25 cellular contexts compared by ENCODE assay signal in genomic region chr2:48323146-48323545, GRCh38. TPM values are rescaled to one million over a fixed set of nuclear protein-coding genes. Genes with fewer than 3 reads are reported as not detected.
DNase-seq lines count a peak whose midpoint lies in the region; ATAC-seq and TF ChIP-seq lines count a peak whose summit lies in the region.
"Had no signal": no experiment of that assay in that cellular context is flagged by ENCODE, and none has a peak within 500 bp of the region (broad histone marks: within the 10 kb centered on the region; RNA-seq: fewer than 3 reads in every experiment).

No MANE protein-coding gene starts in this region.

- H3K9me3 ChIP-seq in CD4-positive, alpha-beta T cell (ENCODE audit: control insufficient read depth, low read length): no peaks in the 10 kb centered on the region
- H3K9me3 ChIP-seq in iPS-20b (ENCODE audit: insufficient read depth, low read depth, low read length): no peaks in the 10 kb centered on the region
- H3K9me3 ChIP-seq: esophagus squamous epithelium, gastrocnemius medialis, SJCRH30, thyroid gland had no signal

- H3K9ac ChIP-seq in iPS-20b (ENCODE audit: low read depth, low read length): no peak overlapping the region

- H3F3A ChIP-seq in GM23338 (replicated peaks; ENCODE audit: low read depth): no peaks in the 10 kb centered on the region

- H3K4me1 ChIP-seq in GM23338 (ENCODE audit: insufficient read depth): peaks cover 57% of the 10 kb centered on the region
- H3K4me1 ChIP-seq in iPS-20b (ENCODE audit: insufficient read depth, low read length): peaks cover 19% of the 10 kb centered on the region
- H3K4me1 ChIP-seq: SJCRH30 had no signal

- CTCF ChIA-PET in CD4-positive, alpha-beta T cell (lab: Charles Lee): no interaction called here
- CTCF ChIA-PET in WTC11 (lab: Charles Lee): no interaction called here

- DNase-seq in CD4-positive, alpha-beta T cell: no peak
- peak; percentile 39 for DNase-seq in GM23338 (ENCODE audit: low spot score)
- no peak for DNase-seq in WTC11 (ENCODE audit: low spot score)
- DNase-seq in anterior cingulate cortex (lab: John Stamatoyannopoulos, UW): no peak
- DNase-seq in AG20443 (ENCODE audit: low spot score): no peak
- DNase-seq: activated CD8-positive, alpha-beta memory T cell treated with anti-CD3 and anti-CD28 coated beads for 24 hours; brain microvascular endothelial cell; endodermal cell; esophagus squamous epithelium; gastrocnemius medialis; kidney glomerular epithelial cell; NCI-H1105 treated with DMSO at 0.1 percent for 48 hours; NCI-H2081; NCI-H510A; occipital lobe; SJCRH30; small intestine; stimulated activated CD4-positive, alpha-beta T cell treated with anti-CD3 and anti-CD28 coated beads, Interleukin-2, amount 100 ng/mL, for 24 hours; thyroid gland; WERI-Rb-1 had no signal

- H4K20me1 ChIP-seq in GM23338 (replicated peaks; ENCODE audit: insufficient read depth): peaks cover 5% of the 10 kb centered on the region; the same call in 1 of the 2 replicates

- peak overlapping the region; percentile 8 for H3K4me3 Mint-ChIP-seq in CD4-positive, alpha-beta T cell
- H3K4me3 Mint-ChIP-seq in GM23338: peak overlapping the region; percentile 37
- H3K4me3 Mint-ChIP-seq in WTC11: peak overlapping the region; percentile 27
- H3K4me3 Mint-ChIP-seq: endodermal cell; stimulated activated memory B cell treated with anti-CD40 and anti-IgM and Interleukin-4, amounts not matched to agents 10 μg/mL and 1 μg/mL and 100 μg/mL, for 72 hours had no signal

- POLR2A ChIA-PET in CD4-positive, alpha-beta T cell (lab: Charles Lee): no interaction called here
- POLR2A ChIA-PET in WTC11 (lab: Charles Lee): no interaction called here

- H3K9me3 Mint-ChIP-seq in CD4-positive, alpha-beta T cell: no peaks in the 10 kb centered on the region
- H3K9me3 Mint-ChIP-seq in GM23338 (no peaks in the 10 kb centered on the region), WTC11 (no peaks in the 10 kb centered on the region)
- H3K9me3 Mint-ChIP-seq: endodermal cell had no signal

- no peak overlapping the region for H3K27ac ChIP-seq in CD4-positive, alpha-beta T cell (ENCODE audit: low read depth, low read length)
- H3K27ac ChIP-seq in GM23338 (ENCODE audit: low read depth) (peak overlapping the region; percentile 69), iPS-20b (ENCODE audit: low read length) (no peak overlapping the region)
- H3K27ac ChIP-seq: brain microvascular endothelial cell, esophagus squamous epithelium, gastrocnemius medialis, SJCRH30, thyroid gland, WERI-Rb-1 had no signal

- H3K36me3 ChIP-seq in GM23338 (ENCODE audit: insufficient read depth) (no peaks in the 10 kb centered on the region), iPS-20b (ENCODE audit: insufficient read depth, low read depth, low read length) (no peaks in the 10 kb centered on the region)
- H3K36me3 ChIP-seq: brain microvascular endothelial cell, esophagus squamous epithelium, gastrocnemius medialis, thyroid gland, WERI-Rb-1 had no signal

- H3K36me3 Mint-ChIP-seq in CD4-positive, alpha-beta T cell (ENCODE audit: low read depth): peaks cover 6% of the 10 kb centered on the region
- H3K36me3 Mint-ChIP-seq in GM23338 (ENCODE audit: low read depth) (0 out of 3 replicates have a peak, but pooled peaks cover 6% of the 10 kb centered on the region), WTC11 (no peaks in the 10 kb centered on the region)

- intact Hi-C loops in CD4-positive, alpha-beta T cell (cut with DNase I, micrococcal nuclease): no loop called here

- no peak overlapping the region for H3K27ac Mint-ChIP-seq in CD4-positive, alpha-beta T cell
- peak overlapping the region; percentile 49 for H3K27ac Mint-ChIP-seq in GM23338
- H3K27ac Mint-ChIP-seq in WTC11: peak overlapping the region; percentile 73
- H3K27ac Mint-ChIP-seq: endodermal cell had no signal

- TF ChIP-seq CTCF in CD4-positive, alpha-beta T cell (IDR thresholded peaks at IDR 0.05): no peak
- TF ChIP-seq CTCF in GM23338 (conservative IDR thresholded peaks at IDR 0.05; ENCODE audit: low read depth in 2 of 2) (no peak), WTC11 (IDR thresholded peaks at IDR 0.05) (no peak)

- no peak overlapping the region for H2AFZ ChIP-seq in GM23338

- peak overlapping the region; percentile 21; the same call in 1 of the 2 replicates for H3K4me3 ChIP-seq in GM23338
- H3K4me3 ChIP-seq in iPS-20b (ENCODE audit: low read length): peak overlapping the region; percentile 4; the same call in 1 of the 2 replicates
- H3K4me3 ChIP-seq: esophagus squamous epithelium, gastrocnemius medialis, lung, SJCRH30, thyroid gland had no signal

- no peak for ATAC-seq in CD4-positive, alpha-beta T cell (ENCODE audit: poor library complexity)
- no peak; the same call in 2 of the 3 replicates for ATAC-seq in GM23338
- no peak for ATAC-seq in WTC11
- ATAC-seq in HG02840 (IDR thresholded peaks at IDR 0.05; ENCODE audit: low FRiP score, unreplicated experiment): no peak
- ATAC-seq: gastrocnemius medialis; HCT116; stimulated activated memory B cell treated with anti-CD40 and anti-IgM and Interleukin-4, amounts not matched to agents 10 μg/mL and 1 μg/mL and 100 μg/mL, for 72 hours had no signal

- no peaks in the 10 kb centered on the region for H3K27me3 Mint-ChIP-seq in CD4-positive, alpha-beta T cell
- H3K27me3 Mint-ChIP-seq in GM23338 (ENCODE audit: insufficient read depth, low read depth, poor library complexity) (no peaks in the 10 kb centered on the region), WTC11 (ENCODE audit: low read depth) (no peaks in the 10 kb centered on the region)
- H3K27me3 Mint-ChIP-seq: stimulated activated memory B cell treated with anti-CD40 and anti-IgM and Interleukin-4, amounts not matched to agents 10 μg/mL and 1 μg/mL and 100 μg/mL, for 72 hours had no signal

- no peaks in the 10 kb centered on the region for H3K9me2 ChIP-seq in GM23338 (ENCODE audit: insufficient read depth)

- H3K79me2 ChIP-seq in GM23338 (replicated peaks; ENCODE audit: insufficient read depth): peaks cover 100% of the 10 kb centered on the region

- H3K4me1 Mint-ChIP-seq in CD4-positive, alpha-beta T cell (ENCODE audit: low read depth): peaks cover 84% of the 10 kb centered on the region
- H3K4me1 Mint-ChIP-seq in GM23338: peaks cover 49% of the 10 kb centered on the region
- H3K4me1 Mint-ChIP-seq in WTC11: peaks cover 57% of the 10 kb centered on the region

- no peaks in the 10 kb centered on the region for H3K27me3 ChIP-seq in CD4-positive, alpha-beta T cell (ENCODE audit: control insufficient read depth, insufficient read depth, low read length)
- no peaks in the 10 kb centered on the region for H3K27me3 ChIP-seq in GM23338 (ENCODE audit: insufficient read depth)
- H3K27me3 ChIP-seq in iPS-20b (ENCODE audit: insufficient read depth, low read length): no peaks in the 10 kb centered on the region
- H3K27me3 ChIP-seq: brain microvascular endothelial cell, esophagus squamous epithelium, gastrocnemius medialis, SJCRH30, thyroid gland had no signal

- H3K4me2 ChIP-seq in GM23338: peak overlapping the region; percentile 70

TF ChIP-seq in GM23338, 12 proteins besides CTCF, POLR2A, EP300 and RAD21:
- peak; percentile 57; the same call in 1 of the 2 replicates for TF ChIP-seq NANOG (IDR thresholded peaks at IDR 0.05; ENCODE audit: borderline replicate concordance)
- no peak for TF ChIP-seq EZH2 (IDR thresholded peaks at IDR 0.05; ENCODE audit: low read depth, unreplicated experiment)

TF ChIP-seq in WTC11, 78 proteins besides CTCF, POLR2A, EP300 and RAD21:
- no peak for TF ChIP-seq MAX (CRISPR knock-in tag; IDR thresholded peaks at IDR 0.05)
- TF ChIP-seq ATF2 (CRISPR knock-in tag; IDR thresholded peaks at IDR 0.05; ENCODE audit: borderline replicate concordance, low read depth): no peak
- no peak for TF ChIP-seq MYBL2 (CRISPR knock-in tag; IDR thresholded peaks at IDR 0.05)
- TF ChIP-seq USF2 (CRISPR knock-in tag; IDR thresholded peaks at IDR 0.05): no peak
- TF ChIP-seq SP1 (CRISPR knock-in tag; conservative IDR thresholded peaks at IDR 0.05): no peak
- TF ChIP-seq ETV6 (CRISPR knock-in tag; IDR thresholded peaks at IDR 0.05): no peak

RNA-seq across cellular contexts. Expression of gene FOXN2, which starts 8.7 kb away (rescaled TPM):
- total RNA-seq in CD4-positive, alpha-beta T cell: 10 to 100 TPM; 55.5 to 56.8 TPM
- 39.0 and 44.5 TPM in 2 replicates for total RNA-seq in GM23338 (2014; rRNA removed; shearing (Covaris generic))
- polyA plus RNA-seq in GM23338 (2016; fragmentation: Nextera tagmentation; extraction: Ambion mirVana): 25.2 and 30.1 TPM in 2 replicates
- total RNA-seq in WTC11 (2021): 16.9 to 22.8 TPM (median 20.3 TPM) in 3 replicates
